In the genomic region with DNA sequence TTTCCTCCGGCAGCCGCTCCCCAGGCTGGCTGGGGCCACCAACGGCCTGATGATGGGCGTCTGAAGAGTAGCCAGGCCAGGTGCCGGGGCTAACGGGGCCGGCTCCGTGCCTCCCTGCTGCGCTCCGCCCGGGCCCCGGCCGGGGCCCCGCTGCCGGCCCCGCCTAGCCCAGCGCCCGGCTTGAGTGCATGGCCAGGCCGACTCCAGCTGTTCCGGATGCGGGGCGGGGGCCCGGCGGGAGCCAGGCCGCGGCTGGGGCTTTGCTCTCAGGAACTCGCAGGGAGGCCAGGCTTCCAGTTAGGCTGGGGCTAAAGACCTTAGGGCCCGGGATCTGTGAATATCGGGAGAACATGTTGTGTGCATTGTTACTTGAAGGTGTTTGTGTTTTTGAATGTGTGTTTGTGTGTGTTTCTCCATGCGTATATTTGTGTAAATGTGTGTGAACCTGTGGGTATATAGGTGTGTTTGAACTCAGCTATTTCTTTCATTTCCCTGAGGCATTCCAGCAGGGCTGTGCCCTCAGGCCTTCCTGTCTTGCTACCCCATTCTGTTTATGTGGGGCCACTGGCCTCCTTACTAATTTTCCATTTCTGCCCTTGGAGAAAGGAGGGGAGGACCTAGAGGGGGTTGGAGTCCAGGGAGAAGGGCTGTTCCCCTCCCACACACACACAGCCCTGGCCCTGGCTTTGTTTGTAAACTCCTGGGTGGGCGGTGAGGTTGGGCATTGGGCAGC, we compare ENCODE assay signal across 13 cellular contexts. TPM values are rescaled to one million over a fixed set of nuclear protein-coding genes. Genes with fewer than 3 reads are reported as not detected.
DNase-seq lines count a peak whose midpoint lies in the region; ATAC-seq and TF ChIP-seq lines count a peak whose summit lies in the region.
"Had no signal": no experiment of that assay in that cellular context is flagged by ENCODE, and none has a peak within 500 bp of the region (broad histone marks: within the 10 kb centered on the region; RNA-seq: fewer than 3 reads in every experiment).

No MANE protein-coding gene starts in this region.

- H3K4me3 Mint-ChIP-seq in endothelial cell (ENCODE audit: unreplicated experiment) (peak overlapping the region; percentile 51), osteocyte (ENCODE audit: unreplicated experiment) (peak overlapping the region; percentile 14)

- TF ChIP-seq CTCF in endothelial cell (IDR thresholded peaks at IDR 0.05; ENCODE audit: unreplicated experiment) (no peak), osteocyte (IDR thresholded peaks at IDR 0.05) (no peak)

- H3K9me3 Mint-ChIP-seq in endothelial cell (ENCODE audit: unreplicated experiment) (no peaks in the 10 kb centered on the region), osteocyte (ENCODE audit: unreplicated experiment) (no peaks in the 10 kb centered on the region)

- H3K36me3 Mint-ChIP-seq in endothelial cell (ENCODE audit: low read depth, unreplicated experiment) = peaks cover 4% of the 10 kb centered on the region
- H3K36me3 Mint-ChIP-seq in osteocyte (ENCODE audit: unreplicated experiment) = peaks cover 3% of the 10 kb centered on the region

- H3K4me1 Mint-ChIP-seq in endothelial cell (ENCODE audit: unreplicated experiment) (peaks cover 24% of the 10 kb centered on the region), osteocyte (ENCODE audit: unreplicated experiment) (peaks cover 22% of the 10 kb centered on the region)

- DNase-seq in NCI-H1417 (lab: John Stamatoyannopoulos, UW) (peak in 2 of 3 experiments; percentile 56 to 66), NCI-H1417 treated with DMSO at 0.1 percent for 48 hours (lab: John Stamatoyannopoulos, UW) (no peak), HuH-7 (ENCODE audit: low spot score) (peak; percentile 82), endothelial cell (ENCODE audit: low spot score) (peak; percentile 63), osteocyte (ENCODE audit: extremely low spot score, unreplicated experiment) (no peak), NCI-H1092 treated with DMSO at 0.1 percent for 48 hours (lab: John Stamatoyannopoulos, UW) (no peak)
- DNase-seq: activated CD4-positive, alpha-beta T cell treated with anti-CD3 and anti-CD28 coated beads for 48 hours; erythroblast; Karpas-422 had no signal

- H3K27ac Mint-ChIP-seq in endothelial cell (ENCODE audit: unreplicated experiment) (peak overlapping the region; percentile 61), osteocyte (ENCODE audit: unreplicated experiment) (no peak overlapping the region)

- no peak for ATAC-seq in GM21528 (IDR thresholded peaks at IDR 0.05; ENCODE audit: low FRiP score, unreplicated experiment)
- no peak for ATAC-seq in GM21786 (IDR thresholded peaks at IDR 0.05; ENCODE audit: unreplicated experiment)

- peaks cover 59% of the 10 kb centered on the region for H3K27me3 Mint-ChIP-seq in endothelial cell (ENCODE audit: unreplicated experiment)
- H3K27me3 Mint-ChIP-seq in osteocyte (ENCODE audit: unreplicated experiment) = peaks cover 77% of the 10 kb centered on the region

RNA-seq across cellular contexts. Expression of a gene that starts 1.1 kb away (rescaled TPM):
- total RNA-seq in endothelial cell (ENCODE audit: unreplicated experiment) = not detected
- total RNA-seq in osteocyte = not detected in 2 replicates
- total RNA-seq: kidney epithelial cell, renal cortical epithelial cell had no signal

Comparison
In these comparisons a context has a peak if more than half of its experiments do, and no peak if none do; other contexts are left out.
1. DNase-seq: peak in NCI-H1417 (2 of 3), HuH-7 (single experiment) and endothelial cell (single experiment); none in NCI-H1417 treated with DMSO at 0.1 percent for 48 hours (single experiment), osteocyte (single experiment) and NCI-H1092 treated with DMSO at 0.1 percent for 48 hours (single experiment).